18 cellular contexts compared by ENCODE assay signal in the genomic region with DNA sequence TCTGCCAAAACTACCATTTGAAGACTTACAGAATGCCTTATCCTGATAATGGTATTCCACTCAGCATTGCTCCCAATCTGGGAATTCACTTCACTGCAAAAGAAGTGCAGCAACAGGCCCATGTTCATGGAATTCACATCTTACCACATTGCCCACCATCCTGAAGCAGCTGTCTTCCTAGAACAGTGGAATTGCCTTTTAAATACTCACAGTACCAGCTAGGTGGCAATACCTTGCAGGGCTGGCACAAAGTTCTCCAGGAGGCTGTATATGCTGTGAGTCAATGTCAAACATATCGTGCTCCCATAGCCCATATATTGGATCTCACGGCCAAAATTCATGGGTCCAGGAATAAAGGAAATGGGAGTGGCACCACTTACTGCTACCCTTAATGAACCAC.
"Had no signal": no experiment of that assay in that cellular context is flagged by ENCODE, and none has a peak within 500 bp of the region (broad histone marks: within the 10 kb centered on the region; RNA-seq: fewer than 3 reads in every experiment).

No MANE protein-coding gene starts in this region.

- H3K4me2 ChIP-seq: hepatocyte, smooth muscle cell had no signal

- H3K9me3 ChIP-seq: neutrophil, tibial artery, uterus had no signal

- H3K27me3 Mint-ChIP-seq: effector memory CD8-positive, alpha-beta T cell; naive thymus-derived CD8-positive, alpha-beta T cell had no signal

- DNase-seq: effector memory CD8-positive, alpha-beta T cell; foreskin melanocyte; head of caudate nucleus; kidney glomerular epithelial cell; mesendoderm; naive thymus-derived CD8-positive, alpha-beta T cell; right cardiac atrium; stimulated activated CD4-positive, alpha-beta T cell treated with anti-CD3 and anti-CD28 coated beads, Interleukin-2, amount 100 ng/mL, for 48 hours; stimulated activated CD8-positive, alpha-beta memory T cell treated with anti-CD3 and anti-CD28 coated beads, Interleukin-4, amount 100 ng/mL, for 48 hours; stimulated activated naive CD8-positive, alpha-beta T cell treated with anti-CD3 and anti-CD28 coated beads, Interleukin-15, Interleukin-2, amounts not matched to agents 100 U/mL and 50 U/mL, for 24 hours; tibial artery; upper lobe of left lung; uterus had no signal

- H2AFZ ChIP-seq: hepatocyte had no signal

- H3K4me3 Mint-ChIP-seq: dendritic cell treated with granulocyte-macrophage colony-stimulating factor and Interleukin-4, amounts not matched to agents 40 ng/mL and 50 ng/mL, for 4 days; effector memory CD8-positive, alpha-beta T cell; naive thymus-derived CD8-positive, alpha-beta T cell; stimulated activated effector memory CD8-positive, alpha-beta T cell treated with anti-CD3 and anti-CD28 coated beads, Interleukin-12 subunit alpha, Interleukin-12 subunit beta, amount 100 ng/mL, for 72 hours had no signal

- H3K4me1 Mint-ChIP-seq: naive thymus-derived CD8-positive, alpha-beta T cell had no signal

- H3K4me1 ChIP-seq: tibial artery, uterus had no signal

- H3K79me2 ChIP-seq: hepatocyte had no signal

- H3K36me3 ChIP-seq: neutrophil, tibial artery, upper lobe of left lung, uterus had no signal

- H3K27ac ChIP-seq: hepatocyte, neutrophil, tibial artery, upper lobe of left lung, uterus had no signal

- H3K27ac Mint-ChIP-seq: dendritic cell treated with granulocyte-macrophage colony-stimulating factor and Interleukin-4, amounts not matched to agents 40 ng/mL and 50 ng/mL, for 4 days; stimulated activated effector memory CD8-positive, alpha-beta T cell treated with anti-CD3 and anti-CD28 coated beads, Interleukin-12 subunit alpha, Interleukin-12 subunit beta, amount 100 ng/mL, for 72 hours had no signal

- H3K4me3 ChIP-seq: hepatocyte, smooth muscle cell, tibial artery, upper lobe of left lung, uterus had no signal

- H3K36me3 Mint-ChIP-seq: stimulated activated effector memory CD8-positive, alpha-beta T cell treated with anti-CD3 and anti-CD28 coated beads, Interleukin-12 subunit alpha, Interleukin-12 subunit beta, amount 100 ng/mL, for 72 hours had no signal

- H3K27me3 ChIP-seq: hepatocyte, neutrophil, tibial artery, upper lobe of left lung, uterus had no signal

- ATAC-seq: effector memory CD8-positive, alpha-beta T cell; naive thymus-derived CD8-positive, alpha-beta T cell; right cardiac atrium; stimulated activated effector memory CD8-positive, alpha-beta T cell treated with anti-CD3 and anti-CD28 coated beads, Interleukin-12 subunit alpha, Interleukin-12 subunit beta, amount 100 ng/mL, for 72 hours; stimulated activated naive CD8-positive, alpha-beta T cell treated with anti-CD3 and anti-CD28 coated beads, Interleukin-15, Interleukin-2, amounts not matched to agents 100 U/mL and 50 U/mL, for 24 hours had no signal
